2 cellular contexts compared by ENCODE assay signal in the genomic region with DNA sequence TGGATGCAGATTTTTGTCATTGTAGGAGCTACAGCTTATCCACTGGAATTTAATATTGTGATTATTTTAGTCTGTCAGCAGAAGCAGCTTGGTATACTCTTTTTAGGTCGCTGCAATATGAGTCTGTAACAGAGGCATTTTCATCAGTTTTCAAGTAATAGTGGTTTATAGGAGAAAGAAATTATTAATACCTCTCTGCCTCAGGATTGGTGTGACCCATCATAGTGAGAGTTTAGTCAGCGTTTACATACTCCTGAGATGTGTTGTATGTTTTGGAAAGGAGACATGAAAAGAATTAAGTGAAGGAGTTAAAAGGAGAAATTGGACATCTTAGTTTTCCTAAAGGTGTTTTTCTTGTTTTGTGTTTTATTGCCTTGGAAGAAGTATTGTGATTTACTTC.
TF ChIP-seq lines count a peak whose summit lies in the region.

No MANE protein-coding gene starts in this region.

TF ChIP-seq in GM23338, 12 proteins besides CTCF, POLR2A, EP300 and RAD21 (continued from another document):
- TF ChIP-seq, protein P1, sequence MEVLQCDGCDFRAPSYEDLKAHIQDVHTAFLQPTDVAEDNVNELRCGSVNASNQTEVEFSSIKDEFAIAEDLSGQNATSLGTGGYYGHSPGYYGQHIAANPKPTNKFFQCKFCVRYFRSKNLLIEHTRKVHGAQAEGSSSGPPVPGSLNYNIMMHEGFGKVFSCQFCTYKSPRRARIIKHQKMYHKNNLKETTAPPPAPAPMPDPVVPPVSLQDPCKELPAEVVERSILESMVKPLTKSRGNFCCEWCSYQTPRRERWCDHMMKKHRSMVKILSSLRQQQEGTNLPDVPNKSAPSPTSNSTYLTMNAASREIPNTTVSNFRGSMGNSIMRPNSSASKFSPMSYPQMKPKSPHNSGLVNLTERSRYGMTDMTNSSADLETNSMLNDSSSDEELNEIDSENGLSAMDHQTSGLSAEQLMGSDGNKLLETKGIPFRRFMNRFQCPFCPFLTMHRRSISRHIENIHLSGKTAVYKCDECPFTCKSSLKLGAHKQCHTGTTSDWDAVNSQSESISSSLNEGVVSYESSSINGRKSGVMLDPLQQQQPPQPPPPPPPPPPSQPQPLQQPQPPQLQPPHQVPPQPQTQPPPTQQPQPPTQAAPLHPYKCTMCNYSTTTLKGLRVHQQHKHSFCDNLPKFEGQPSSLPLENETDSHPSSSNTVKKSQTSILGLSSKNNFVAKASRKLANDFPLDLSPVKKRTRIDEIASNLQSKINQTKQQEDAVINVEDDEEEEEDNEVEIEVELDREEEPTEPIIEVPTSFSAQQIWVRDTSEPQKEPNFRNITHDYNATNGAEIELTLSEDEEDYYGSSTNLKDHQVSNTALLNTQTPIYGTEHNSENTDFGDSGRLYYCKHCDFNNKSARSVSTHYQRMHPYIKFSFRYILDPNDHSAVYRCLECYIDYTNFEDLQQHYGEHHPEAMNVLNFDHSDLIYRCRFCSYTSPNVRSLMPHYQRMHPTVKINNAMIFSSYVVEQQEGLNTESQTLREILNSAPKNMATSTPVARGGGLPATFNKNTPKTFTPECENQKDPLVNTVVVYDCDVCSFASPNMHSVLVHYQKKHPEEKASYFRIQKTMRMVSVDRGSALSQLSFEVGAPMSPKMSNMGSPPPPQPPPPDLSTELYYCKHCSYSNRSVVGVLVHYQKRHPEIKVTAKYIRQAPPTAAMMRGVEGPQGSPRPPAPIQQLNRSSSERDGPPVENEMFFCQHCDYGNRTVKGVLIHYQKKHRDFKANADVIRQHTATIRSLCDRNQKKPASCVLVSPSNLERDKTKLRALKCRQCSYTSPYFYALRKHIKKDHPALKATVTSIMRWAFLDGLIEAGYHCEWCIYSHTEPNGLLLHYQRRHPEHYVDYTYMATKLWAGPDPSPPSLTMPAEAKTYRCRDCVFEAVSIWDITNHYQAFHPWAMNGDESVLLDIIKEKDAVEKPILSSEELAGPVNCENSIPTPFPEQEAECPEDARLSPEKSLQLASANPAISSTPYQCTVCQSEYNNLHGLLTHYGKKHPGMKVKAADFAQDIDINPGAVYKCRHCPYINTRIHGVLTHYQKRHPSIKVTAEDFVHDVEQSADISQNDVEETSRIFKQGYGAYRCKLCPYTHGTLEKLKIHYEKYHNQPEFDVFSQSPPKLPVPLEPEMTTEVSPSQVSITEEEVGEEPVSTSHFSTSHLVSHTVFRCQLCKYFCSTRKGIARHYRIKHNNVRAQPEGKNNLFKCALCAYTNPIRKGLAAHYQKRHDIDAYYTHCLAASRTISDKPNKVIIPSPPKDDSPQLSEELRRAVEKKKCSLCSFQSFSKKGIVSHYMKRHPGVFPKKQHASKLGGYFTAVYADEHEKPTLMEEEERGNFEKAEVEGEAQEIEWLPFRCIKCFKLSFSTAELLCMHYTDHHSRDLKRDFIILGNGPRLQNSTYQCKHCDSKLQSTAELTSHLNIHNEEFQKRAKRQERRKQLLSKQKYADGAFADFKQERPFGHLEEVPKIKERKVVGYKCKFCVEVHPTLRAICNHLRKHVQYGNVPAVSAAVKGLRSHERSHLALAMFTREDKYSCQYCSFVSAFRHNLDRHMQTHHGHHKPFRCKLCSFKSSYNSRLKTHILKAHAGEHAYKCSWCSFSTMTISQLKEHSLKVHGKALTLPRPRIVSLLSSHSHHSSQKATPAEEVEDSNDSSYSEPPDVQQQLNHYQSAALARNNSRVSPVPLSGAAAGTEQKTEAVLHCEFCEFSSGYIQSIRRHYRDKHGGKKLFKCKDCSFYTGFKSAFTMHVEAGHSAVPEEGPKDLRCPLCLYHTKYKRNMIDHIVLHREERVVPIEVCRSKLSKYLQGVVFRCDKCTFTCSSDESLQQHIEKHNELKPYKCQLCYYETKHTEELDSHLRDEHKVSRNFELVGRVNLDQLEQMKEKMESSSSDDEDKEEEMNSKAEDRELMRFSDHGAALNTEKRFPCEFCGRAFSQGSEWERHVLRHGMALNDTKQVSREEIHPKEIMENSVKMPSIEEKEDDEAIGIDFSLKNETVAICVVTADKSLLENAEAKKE (CRISPR knock-in tag; IDR thresholded peaks at IDR 0.05), result no peak
- TF ChIP-seq, protein P2, sequence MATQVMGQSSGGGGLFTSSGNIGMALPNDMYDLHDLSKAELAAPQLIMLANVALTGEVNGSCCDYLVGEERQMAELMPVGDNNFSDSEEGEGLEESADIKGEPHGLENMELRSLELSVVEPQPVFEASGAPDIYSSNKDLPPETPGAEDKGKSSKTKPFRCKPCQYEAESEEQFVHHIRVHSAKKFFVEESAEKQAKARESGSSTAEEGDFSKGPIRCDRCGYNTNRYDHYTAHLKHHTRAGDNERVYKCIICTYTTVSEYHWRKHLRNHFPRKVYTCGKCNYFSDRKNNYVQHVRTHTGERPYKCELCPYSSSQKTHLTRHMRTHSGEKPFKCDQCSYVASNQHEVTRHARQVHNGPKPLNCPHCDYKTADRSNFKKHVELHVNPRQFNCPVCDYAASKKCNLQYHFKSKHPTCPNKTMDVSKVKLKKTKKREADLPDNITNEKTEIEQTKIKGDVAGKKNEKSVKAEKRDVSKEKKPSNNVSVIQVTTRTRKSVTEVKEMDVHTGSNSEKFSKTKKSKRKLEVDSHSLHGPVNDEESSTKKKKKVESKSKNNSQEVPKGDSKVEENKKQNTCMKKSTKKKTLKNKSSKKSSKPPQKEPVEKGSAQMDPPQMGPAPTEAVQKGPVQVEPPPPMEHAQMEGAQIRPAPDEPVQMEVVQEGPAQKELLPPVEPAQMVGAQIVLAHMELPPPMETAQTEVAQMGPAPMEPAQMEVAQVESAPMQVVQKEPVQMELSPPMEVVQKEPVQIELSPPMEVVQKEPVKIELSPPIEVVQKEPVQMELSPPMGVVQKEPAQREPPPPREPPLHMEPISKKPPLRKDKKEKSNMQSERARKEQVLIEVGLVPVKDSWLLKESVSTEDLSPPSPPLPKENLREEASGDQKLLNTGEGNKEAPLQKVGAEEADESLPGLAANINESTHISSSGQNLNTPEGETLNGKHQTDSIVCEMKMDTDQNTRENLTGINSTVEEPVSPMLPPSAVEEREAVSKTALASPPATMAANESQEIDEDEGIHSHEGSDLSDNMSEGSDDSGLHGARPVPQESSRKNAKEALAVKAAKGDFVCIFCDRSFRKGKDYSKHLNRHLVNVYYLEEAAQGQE (IDR thresholded peaks at IDR 0.05; ENCODE audit: unreplicated experiment), result no peak
- TF ChIP-seq POLR2AphosphoS5 (IDR thresholded peaks at IDR 0.05; ENCODE audit: low read depth) (no peak), JUNB (IDR thresholded peaks at IDR 0.05; ENCODE audit: unreplicated experiment) (no peak), EZH2 (IDR thresholded peaks at IDR 0.05; ENCODE audit: low read depth, unreplicated experiment) (no peak), CREB1 (CRISPR knock-in tag; IDR thresholded peaks at IDR 0.05; ENCODE audit: low read depth) (no peak), EZH2phosphoT487 (IDR thresholded peaks at IDR 0.05; ENCODE audit: unreplicated experiment) (no peak)
- TF ChIP-seq, protein P3, sequence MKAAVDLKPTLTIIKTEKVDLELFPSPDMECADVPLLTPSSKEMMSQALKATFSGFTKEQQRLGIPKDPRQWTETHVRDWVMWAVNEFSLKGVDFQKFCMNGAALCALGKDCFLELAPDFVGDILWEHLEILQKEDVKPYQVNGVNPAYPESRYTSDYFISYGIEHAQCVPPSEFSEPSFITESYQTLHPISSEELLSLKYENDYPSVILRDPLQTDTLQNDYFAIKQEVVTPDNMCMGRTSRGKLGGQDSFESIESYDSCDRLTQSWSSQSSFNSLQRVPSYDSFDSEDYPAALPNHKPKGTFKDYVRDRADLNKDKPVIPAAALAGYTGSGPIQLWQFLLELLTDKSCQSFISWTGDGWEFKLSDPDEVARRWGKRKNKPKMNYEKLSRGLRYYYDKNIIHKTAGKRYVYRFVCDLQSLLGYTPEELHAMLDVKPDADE (IDR thresholded peaks at IDR 0.05), result no peak

TF ChIP-seq in WTC11, 78 proteins besides CTCF, POLR2A, EP300 and RAD21:
- TF ChIP-seq, protein P4, sequence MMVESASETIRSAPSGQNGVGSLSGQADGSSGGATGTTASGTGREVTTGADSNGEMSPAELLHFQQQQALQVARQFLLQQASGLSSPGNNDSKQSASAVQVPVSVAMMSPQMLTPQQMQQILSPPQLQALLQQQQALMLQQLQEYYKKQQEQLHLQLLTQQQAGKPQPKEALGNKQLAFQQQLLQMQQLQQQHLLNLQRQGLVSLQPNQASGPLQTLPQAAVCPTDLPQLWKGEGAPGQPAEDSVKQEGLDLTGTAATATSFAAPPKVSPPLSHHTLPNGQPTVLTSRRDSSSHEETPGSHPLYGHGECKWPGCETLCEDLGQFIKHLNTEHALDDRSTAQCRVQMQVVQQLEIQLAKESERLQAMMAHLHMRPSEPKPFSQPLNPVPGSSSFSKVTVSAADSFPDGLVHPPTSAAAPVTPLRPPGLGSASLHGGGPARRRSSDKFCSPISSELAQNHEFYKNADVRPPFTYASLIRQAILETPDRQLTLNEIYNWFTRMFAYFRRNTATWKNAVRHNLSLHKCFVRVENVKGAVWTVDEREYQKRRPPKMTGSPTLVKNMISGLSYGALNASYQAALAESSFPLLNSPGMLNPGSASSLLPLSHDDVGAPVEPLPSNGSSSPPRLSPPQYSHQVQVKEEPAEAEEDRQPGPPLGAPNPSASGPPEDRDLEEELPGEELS (CRISPR knock-in tag; IDR thresholded peaks at IDR 0.05), result no peak
